Comparison of ENCODE assay signal across 5 cellular contexts in genomic region chr16:57568772-57569171, GRCh38. TPM values are rescaled to one million over a fixed set of nuclear protein-coding genes. Genes with fewer than 3 reads are reported as not detected.
"Had no signal": no experiment of that assay in that cellular context is flagged by ENCODE, and none has a peak within 500 bp of the region (broad histone marks: within the 10 kb centered on the region; RNA-seq: fewer than 3 reads in every experiment).

No MANE protein-coding gene starts in this region.

RNA-seq across cellular contexts. Expression of gene ADGRG5, which starts 26.3 kb away (rescaled TPM):
- total RNA-seq: ascending aorta, chondrocyte, dermis blood vessel endothelial cell, foreskin keratinocyte, gastrocnemius medialis had no signal
